In the genomic region with DNA sequence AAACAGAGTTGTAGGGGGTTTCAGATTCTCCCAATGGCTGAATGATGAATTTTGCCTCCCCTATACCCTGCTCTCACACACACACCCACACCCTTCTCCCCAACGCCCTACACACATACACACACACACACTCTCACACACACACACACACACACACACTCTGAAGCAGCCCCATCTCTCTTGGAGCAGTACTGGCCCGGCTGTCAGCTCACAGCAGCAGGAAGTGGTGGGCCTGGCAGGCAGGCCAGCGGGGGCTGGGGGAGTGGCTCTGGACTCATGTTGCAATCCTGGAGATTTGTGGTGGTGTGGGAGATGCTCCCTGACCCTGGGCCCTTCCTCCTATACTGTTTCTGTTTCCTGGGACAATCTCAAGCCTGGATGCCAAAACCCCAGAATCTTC, we compare ENCODE assay signal across 9 cellular contexts. TPM values are rescaled to one million over a fixed set of nuclear protein-coding genes. Genes with fewer than 3 reads are reported as not detected.
A peak's percentile ranks its signal among the peaks of the same experiment; 100 is the strongest.
DNase-seq lines count a peak whose midpoint lies in the region; ATAC-seq and TF ChIP-seq lines count a peak whose summit lies in the region.
"Had no signal": no experiment of that assay in that cellular context is flagged by ENCODE, and none has a peak within 500 bp of the region (broad histone marks: within the 10 kb centered on the region; RNA-seq: fewer than 3 reads in every experiment).

No MANE protein-coding gene starts in this region.

- 0% methylated on average over 3 of the region's 3 CpGs for WGBS in mesenchymal stem cell

- no peak overlapping the region for H2BK5ac ChIP-seq in mesenchymal stem cell (ENCODE audit: low read depth, low read length, poor library complexity, severe bottlenecking)

- ATAC-seq in activated naive CD8-positive, alpha-beta T cell treated with anti-CD3 and anti-CD28 coated beads, Interleukin-2, amount 10 ng/mL, durations not matched to agents 7 days and 5 days (ENCODE audit: low read depth), result peak; percentile 12
- ATAC-seq in HG03108 (IDR thresholded peaks at IDR 0.05; ENCODE audit: unreplicated experiment), result no peak
- ATAC-seq in HG02840 (IDR thresholded peaks at IDR 0.05; ENCODE audit: low FRiP score, unreplicated experiment), result no peak

- no peak overlapping the region for H2BK120ac ChIP-seq in mesenchymal stem cell (ENCODE audit: low read depth, low read length)

- no peak overlapping the region for H2AK5ac ChIP-seq in mesenchymal stem cell (ENCODE audit: low read length, severe bottlenecking)

- no peak overlapping the region for H2BK15ac ChIP-seq in mesenchymal stem cell (ENCODE audit: low read depth, poor library complexity, severe bottlenecking)

- H3K4ac ChIP-seq in mesenchymal stem cell (ENCODE audit: low read depth in 1 of 2, low read length in 2 of 2), result peak overlapping the region in 1 of 2 experiments; percentile 81

- H3K18ac ChIP-seq in mesenchymal stem cell (ENCODE audit: low read depth in 1 of 2, low read length in 2 of 2), result peak overlapping the region in 1 of 2 experiments; percentile 92

- H3K27ac Mint-ChIP-seq in activated naive CD8-positive, alpha-beta T cell treated with anti-CD3 and anti-CD28 coated beads, Interleukin-2, amount 10 ng/mL, durations not matched to agents 7 days and 5 days, result peak overlapping the region; percentile 98

- no peaks in the 10 kb centered on the region for H3K9me3 ChIP-seq in KOPT-K1 (ENCODE audit: insufficient read depth, low read length, poor library complexity, severe bottlenecking)
- H3K9me3 ChIP-seq in mesenchymal stem cell (ENCODE audit: control insufficient read depth, low read length), result no peaks in the 10 kb centered on the region
- H3K9me3 ChIP-seq: adrenal gland had no signal

- peak overlapping the region in 1 of 2 experiments; percentile 25 for H2BK12ac ChIP-seq in mesenchymal stem cell (ENCODE audit: low read length in 2 of 2)

- CTCF ChIA-PET in RWPE1 (lab: Yijun Ruan, JAX), result interaction anchor here (0.6 to 3.5 kb wide), 2 partner anchors 11 to 73 kb away, joined by 5 to 29 read pairs; no protein-coding TSS in a partner anchor

- no peaks in the 10 kb centered on the region for H3K27me3 ChIP-seq in mesenchymal stem cell (ENCODE audit: control insufficient read depth in 1 of 2, insufficient read depth in 1 of 2, low read length in 2 of 2)
- H3K27me3 ChIP-seq: adrenal gland had no signal

- peak overlapping the region in 1 of 2 experiments; percentile 29 for H3K4me3 ChIP-seq in mesenchymal stem cell (ENCODE audit: insufficient read depth in 1 of 2, low read depth in 1 of 2, low read length in 2 of 2)
- H3K4me3 ChIP-seq: adrenal gland had no signal

- H3K23ac ChIP-seq in mesenchymal stem cell (ENCODE audit: low read length in 2 of 2), result no peak overlapping the region

- peaks cover 46% of the 10 kb centered on the region for H3K36me3 ChIP-seq in KOPT-K1 (ENCODE audit: insufficient read depth, low read length)
- peaks cover 33 to 34% of the 10 kb centered on the region in 2 experiments for H3K36me3 ChIP-seq in mesenchymal stem cell (ENCODE audit: control insufficient read depth in 1 of 2, insufficient read depth in 2 of 2, low read depth in 1 of 2, low read length in 2 of 2)

- POLR2A ChIA-PET in activated naive CD8-positive, alpha-beta T cell treated with anti-CD3 and anti-CD28 coated beads, Interleukin-2, amount 10 ng/mL, durations not matched to agents 7 days and 5 days (lab: Charles Lee), result no interaction called here
- POLR2A ChIA-PET in RWPE1 (lab: Yijun Ruan, JAX; ENCODE audit: low non-redundant PET), result no interaction called here

- peak overlapping the region; percentile 36 for H4K8ac ChIP-seq in mesenchymal stem cell (ENCODE audit: low read length)

- no peak for TF ChIP-seq CTCF in RWPE1 (conservative IDR thresholded peaks at IDR 0.05; ENCODE audit: low read depth)

- H3K4me3 Mint-ChIP-seq in activated naive CD8-positive, alpha-beta T cell treated with anti-CD3 and anti-CD28 coated beads, Interleukin-2, amount 10 ng/mL, durations not matched to agents 7 days and 5 days, result peak overlapping the region; percentile 95

- H3K79me1 ChIP-seq in mesenchymal stem cell (replicated peaks; ENCODE audit: low read length, poor library complexity, severe bottlenecking), result peaks cover 7% of the 10 kb centered on the region

- H3K27ac ChIP-seq in KOPT-K1 (ENCODE audit: low read depth, low read length, poor library complexity, severe bottlenecking), result peak overlapping the region; percentile 84
- H3K27ac ChIP-seq in mesenchymal stem cell (ENCODE audit: low read length, poor library complexity, severe bottlenecking), result peak overlapping the region; percentile 43
- H3K27ac ChIP-seq in RWPE1, result no peak overlapping the region
- H3K27ac ChIP-seq: adrenal gland had no signal

- no peaks in the 10 kb centered on the region for H3K27me3 Mint-ChIP-seq in activated naive CD8-positive, alpha-beta T cell treated with anti-CD3 and anti-CD28 coated beads, Interleukin-2, amount 10 ng/mL, durations not matched to agents 7 days and 5 days

- H3K4me1 Mint-ChIP-seq in activated naive CD8-positive, alpha-beta T cell treated with anti-CD3 and anti-CD28 coated beads, Interleukin-2, amount 10 ng/mL, durations not matched to agents 7 days and 5 days, result peaks cover 53% of the 10 kb centered on the region

- H2AFZ ChIP-seq in mesenchymal stem cell (ENCODE audit: low read depth, low read length), result no peak overlapping the region

- H3K4me2 ChIP-seq in mesenchymal stem cell (ENCODE audit: low read length, poor library complexity, severe bottlenecking), result peak overlapping the region; percentile 25

- peak; percentile 92 for DNase-seq in CD1c-positive myeloid dendritic cell (ENCODE audit: extremely low spot score)
- DNase-seq in activated naive CD8-positive, alpha-beta T cell treated with anti-CD3 and anti-CD28 coated beads, Interleukin-2, amount 10 ng/mL, durations not matched to agents 7 days and 5 days, result peak; percentile 53
- DNase-seq in mesenchymal stem cell, result peak; percentile 94
- DNase-seq in RWPE1 (ENCODE audit: low spot score), result no peak
- no peak for DNase-seq in globus pallidus (ENCODE audit: low spot score)

- no peak overlapping the region for H4K91ac ChIP-seq in mesenchymal stem cell (ENCODE audit: low read length)

- no peaks in the 10 kb centered on the region for H3K9me3 Mint-ChIP-seq in activated naive CD8-positive, alpha-beta T cell treated with anti-CD3 and anti-CD28 coated beads, Interleukin-2, amount 10 ng/mL, durations not matched to agents 7 days and 5 days

- H3K36me3 Mint-ChIP-seq in activated naive CD8-positive, alpha-beta T cell treated with anti-CD3 and anti-CD28 coated beads, Interleukin-2, amount 10 ng/mL, durations not matched to agents 7 days and 5 days, result peaks cover 26% of the 10 kb centered on the region

- peak overlapping the region; percentile 33 for H3K9ac ChIP-seq in mesenchymal stem cell (ENCODE audit: low read length)

- no peak overlapping the region for H3K14ac ChIP-seq in mesenchymal stem cell (ENCODE audit: low read length in 2 of 2)

- peaks cover 37% of the 10 kb centered on the region for H3K4me1 ChIP-seq in mesenchymal stem cell (ENCODE audit: control insufficient read depth, insufficient read depth, low read depth, low read length)

RNA-seq across cellular contexts. Expression of a gene that starts 2.2 kb away (rescaled TPM):
- total RNA-seq in activated naive CD8-positive, alpha-beta T cell treated with anti-CD3 and anti-CD28 coated beads, Interleukin-2, amount 10 ng/mL, durations not matched to agents 7 days and 5 days, result 10 to 100 TPM; 83.5 to 84.0 TPM
- 15.5 TPM for polyA plus RNA-seq in mesenchymal stem cell (2013, experiment 1 of 2)
- polyA plus RNA-seq in mesenchymal stem cell (2013, experiment 2 of 2), result 15.3 TPM

RNA-seq across cellular contexts. Expression of a gene that starts 34.9 kb away (rescaled TPM):
- total RNA-seq in activated naive CD8-positive, alpha-beta T cell treated with anti-CD3 and anti-CD28 coated beads, Interleukin-2, amount 10 ng/mL, durations not matched to agents 7 days and 5 days, result 100 to 1,000 TPM; 211 TPM
- polyA plus RNA-seq in mesenchymal stem cell (2013, experiment 1 of 2), result 0.93 TPM
- polyA plus RNA-seq in mesenchymal stem cell (2013, experiment 2 of 2), result 1.2 TPM

Comparison
In these comparisons a context has a peak if more than half of its experiments do, and no peak if none do; other contexts are left out.
1. DNase-seq: peak in CD1c-positive myeloid dendritic cell (single experiment), activated naive CD8-positive, alpha-beta T cell treated with anti-CD3 and anti-CD28 coated beads, Interleukin-2, amount 10 ng/mL, durations not matched to agents 7 days and 5 days (single experiment) and mesenchymal stem cell (single experiment); none in RWPE1 (single experiment) and globus pallidus (single experiment).